2 cellular contexts compared by ENCODE assay signal in genomic region chr14:52741865-52742264, GRCh38.
TF ChIP-seq lines count a peak whose summit lies in the region.

No MANE protein-coding gene starts in this region.

TF ChIP-seq in liver, 16 proteins besides CTCF, POLR2A, EP300 and RAD21:
- no peak for TF ChIP-seq SP1 (IDR thresholded peaks at IDR 0.05)
- TF ChIP-seq TAF1 (conservative IDR thresholded peaks at IDR 0.05) = no peak
- no peak for TF ChIP-seq NR2F2 (IDR thresholded peaks at IDR 0.05)
- no peak for TF ChIP-seq REST (IDR thresholded peaks at IDR 0.05)
- no peak for TF ChIP-seq EGR1 (IDR thresholded peaks at IDR 0.05; ENCODE audit: low read depth in 2 of 2)
- TF ChIP-seq ATF3 (IDR thresholded peaks at IDR 0.05) = no peak
- no peak for TF ChIP-seq ZBTB33 (IDR thresholded peaks at IDR 0.05)
- TF ChIP-seq YY1 (IDR thresholded peaks at IDR 0.05) = no peak
- no peak for TF ChIP-seq JUND (IDR thresholded peaks at IDR 0.05)
- TF ChIP-seq RXRA (IDR thresholded peaks at IDR 0.05) = no peak
- TF ChIP-seq HNF4G (IDR thresholded peaks at IDR 0.05) = no peak
- TF ChIP-seq MAX (IDR thresholded peaks at IDR 0.05) = no peak
- TF ChIP-seq GABPA (IDR thresholded peaks at IDR 0.05 in 1 of 2, conservative IDR thresholded peaks at IDR 0.05 in 1 of 2) = no peak
- TF ChIP-seq HNF4A (conservative IDR thresholded peaks at IDR 0.05) = no peak
- no peak for TF ChIP-seq FOXA2 (IDR thresholded peaks at IDR 0.05)
- no peak for TF ChIP-seq FOXA1 (IDR thresholded peaks at IDR 0.05)

TF ChIP-seq in HepG2, 621 proteins besides CTCF, POLR2A, EP300 and RAD21:
- no peak for TF ChIP-seq ZNF317 (CRISPR knock-in tag; IDR thresholded peaks at IDR 0.05)
- no peak for TF ChIP-seq ZNF431 (CRISPR knock-in tag; IDR thresholded peaks at IDR 0.05; ENCODE audit: borderline replicate concordance, low read depth)
- no peak for TF ChIP-seq ZNF777 (CRISPR knock-in tag; IDR thresholded peaks at IDR 0.05)
